ENCODE assay signal across 11 cellular contexts in the genomic region with DNA sequence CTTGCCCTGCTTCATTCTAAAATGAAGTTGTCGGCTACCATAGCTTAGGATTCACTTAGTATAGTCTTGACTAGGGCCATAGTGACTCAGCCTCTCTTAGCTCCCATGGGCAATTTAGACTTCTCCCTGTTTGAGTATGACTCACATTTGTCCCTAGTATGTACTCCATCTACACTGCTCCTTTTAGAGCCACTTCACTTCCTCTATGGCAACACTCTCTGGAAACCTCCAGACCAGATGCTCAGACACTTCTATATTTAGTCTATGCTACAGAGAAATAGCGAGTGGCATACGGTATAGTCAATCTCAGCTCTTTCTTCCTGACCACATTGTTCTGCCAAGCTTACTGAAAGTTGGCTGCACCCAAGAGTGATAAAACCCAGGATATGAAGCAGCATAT. TPM values are rescaled to one million over a fixed set of nuclear protein-coding genes. Genes with fewer than 3 reads are reported as not detected.
A peak's percentile ranks its signal among the peaks of the same experiment; 100 is the strongest.
DNase-seq lines count a peak whose midpoint lies in the region; ATAC-seq and TF ChIP-seq lines count a peak whose summit lies in the region.
"Had no signal": no experiment of that assay in that cellular context is flagged by ENCODE, and none has a peak within 500 bp of the region (broad histone marks: within the 10 kb centered on the region; RNA-seq: fewer than 3 reads in every experiment).

No MANE protein-coding gene starts in this region.

- H3K36me3 ChIP-seq in left lung = no peaks in the 10 kb centered on the region

- TF ChIP-seq CTCF in NB4 (IDR thresholded peaks at IDR 0.05; ENCODE audit: low read depth, low read length) (no peak), left lung (IDR thresholded peaks at IDR 0.05) (no peak)

- intact Hi-C loops in left lung (cut with DNase I) = no loop called here

- no peaks in the 10 kb centered on the region for H3K9me3 ChIP-seq in left lung

- H3K4me1 ChIP-seq in left lung = peaks cover 0 to 25% of the 10 kb centered on the region in 2 donors

- H3K27me3 ChIP-seq in left lung = no peaks in the 10 kb centered on the region

- TF ChIP-seq POLR2A in NB4 (IDR thresholded peaks at IDR 0.05; ENCODE audit: extremely low read depth, insufficient read length) = no peak

- peak; percentile 96 for ATAC-seq in left lung
- no peak for ATAC-seq in GM21381 (IDR thresholded peaks at IDR 0.05; ENCODE audit: unreplicated experiment)
- ATAC-seq in HG03432 (IDR thresholded peaks at IDR 0.05; ENCODE audit: unreplicated experiment) = no peak
- ATAC-seq in HG02840 (IDR thresholded peaks at IDR 0.05; ENCODE audit: low FRiP score, unreplicated experiment) = no peak
- ATAC-seq: HCT116 had no signal

- no peak overlapping the region for H3K4me3 ChIP-seq in NB4 (ENCODE audit: low read depth, low read length)
- H3K4me3 ChIP-seq in left lung = no peak overlapping the region

- DNase-seq in Ammon's horn (ENCODE audit: low spot score) (peak; percentile 82), NB4 (ENCODE audit: low read depth) (peak; percentile 92), cerebellum (ENCODE audit: low spot score) (peak; percentile 46), left lung (no peak), DMS79 treated with DMSO at 0.1 percent for 48 hours (lab: John Stamatoyannopoulos, UW) (no peak)
- DNase-seq: NCI-H2081 treated with DMSO at 0.1 percent for 48 hours; stimulated activated CD4-positive, alpha-beta T cell treated with anti-CD3 and anti-CD28 coated beads, Interleukin-12 subunit alpha, Interleukin-12 subunit beta, amount 100 ng/mL, for 4 hours had no signal

- H3K27ac ChIP-seq in left lung = peak overlapping the region in 1 of 2 donors; percentile 60

RNA-seq across cellular contexts. Expression of gene MEPE, which starts 11.2 kb away (rescaled TPM):
- not detected for total RNA-seq in cerebellum
- not detected for total RNA-seq in left lung

RNA-seq across cellular contexts. Expression of gene IBSP, which starts 44.6 kb away (rescaled TPM):
- total RNA-seq in cerebellum = 0.27 TPM
- under 1 TPM in 1 of 2 donors, not detected in 1; 0.24 TPM for total RNA-seq in left lung

Comparison
In these comparisons a context has a peak if more than half of its experiments do, and no peak if none do; other contexts are left out.
1. DNase-seq: peak in Ammon's horn (single experiment), NB4 (single experiment) and cerebellum (single experiment); none in left lung (0 of 2) and DMS79 treated with DMSO at 0.1 percent for 48 hours (single experiment).